ENCODE assay signal across 8 cellular contexts in the genomic region with DNA sequence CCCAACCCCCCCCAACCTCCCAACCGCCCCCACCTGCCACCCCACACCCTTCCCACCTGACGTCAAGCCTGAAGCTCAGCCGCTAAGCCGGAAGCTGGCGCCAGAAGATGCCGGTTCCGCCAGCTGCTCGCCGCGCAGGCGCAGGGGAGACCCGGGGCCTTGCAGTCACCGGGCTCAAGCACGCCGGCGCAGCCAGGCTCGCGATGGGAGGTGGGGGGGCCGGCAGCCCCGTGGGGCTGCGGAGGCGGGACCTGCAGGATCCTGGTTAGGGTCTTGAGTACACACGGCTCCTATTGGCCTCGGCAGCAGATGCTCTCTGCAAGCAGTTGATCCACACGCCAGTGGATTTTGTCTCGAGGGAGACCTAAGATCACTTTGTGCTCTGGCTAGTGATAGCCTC. TPM values are rescaled to one million over a fixed set of nuclear protein-coding genes. Genes with fewer than 3 reads are reported as not detected.
DNase-seq lines count a peak whose midpoint lies in the region; ATAC-seq and TF ChIP-seq lines count a peak whose summit lies in the region.

A gene (minus strand): TSS at position 109 of the 400 bp plus-strand sequence. CDS start 4,268 bp downstream, outside the sequence.

- 0% methylated on average over 11 of the region's 26 CpGs for WGBS in esophagus muscularis mucosa

- ATAC-seq in GM21717 (IDR thresholded peaks at IDR 0.05; ENCODE audit: unreplicated experiment): peak; percentile 67
- ATAC-seq in activated T-cell treated with anti-CD3 and anti-CD28 coated beads, Interleukin-2, amount 50 U/mL, for 4 hours: peak; percentile 62 to 68

- peaks cover 4% of the 10 kb centered on the region for H3K9me3 Mint-ChIP-seq in activated T-cell treated with anti-CD3 and anti-CD28 coated beads, Interleukin-2, amount 50 U/mL, for 4 hours

- peaks cover 8% of the 10 kb centered on the region for H3F3A ChIP-seq in PC-9 (ENCODE audit: insufficient read depth, low read depth)

- no peaks in the 10 kb centered on the region for H3K27me3 Mint-ChIP-seq in activated T-cell treated with anti-CD3 and anti-CD28 coated beads, Interleukin-2, amount 50 U/mL, for 4 hours (ENCODE audit: low read depth)

- H2AFZ ChIP-seq in PC-9: peak within 1 kb of the TSS; percentile 80

- peaks cover 29% of the 10 kb centered on the region for H3K4me1 ChIP-seq in PC-9 (replicated peaks; ENCODE audit: insufficient read depth)
- peaks cover 29 to 49% (median 48%) of the 10 kb centered on the region in 4 donors for H3K4me1 ChIP-seq in esophagus muscularis mucosa
- H3K4me1 ChIP-seq in muscle layer of duodenum (ENCODE audit: control insufficient read depth in 1 of 2, insufficient read depth in 2 of 2, low read length in 2 of 2): peaks cover 16 to 37% of the 10 kb centered on the region in 2 donors

- TF ChIP-seq POLR2A in esophagus muscularis mucosa (IDR thresholded peaks at IDR 0.05; ENCODE audit: low read depth): no peak

- no peak for TF ChIP-seq CTCF in PC-9 (conservative IDR thresholded peaks at IDR 0.05)
- no peak for TF ChIP-seq CTCF in esophagus muscularis mucosa (IDR thresholded peaks at IDR 0.05)

- peak within 1 kb of the TSS; percentile 75 for H3K4me3 Mint-ChIP-seq in activated T-cell treated with anti-CD3 and anti-CD28 coated beads, Interleukin-2, amount 50 U/mL, for 4 hours

- peak; percentile 88 for DNase-seq in DMS53 (lab: John Stamatoyannopoulos, UW)
- DNase-seq in KBM-7: peak; percentile 73
- DNase-seq in PC-9: peak; percentile 81 to 84
- peak; percentile 90 for DNase-seq in activated T-cell treated with anti-CD3 and anti-CD28 coated beads, Interleukin-2, amount 50 U/mL, for 4 hours
- DNase-seq in esophagus muscularis mucosa (ENCODE audit: extremely low spot score): peak; percentile 94
- DNase-seq in stimulated activated CD8-positive, alpha-beta memory T cell treated with anti-CD3 and anti-CD28 coated beads, Interleukin-7, amount 100 ng/mL, for 24 hours (ENCODE audit: low read depth): peak; percentile 80

- H3K79me2 ChIP-seq in PC-9 (ENCODE audit: low read depth): peaks cover 40% of the 10 kb centered on the region

- H3K9me3 ChIP-seq in PC-9 (ENCODE audit: insufficient read depth, low read depth): peaks cover 5% of the 10 kb centered on the region; the same call in 1 of the 2 replicates
- no peaks in the 10 kb centered on the region for H3K9me3 ChIP-seq in esophagus muscularis mucosa
- no peaks in the 10 kb centered on the region for H3K9me3 ChIP-seq in muscle layer of duodenum (ENCODE audit: control insufficient read depth in 1 of 2, low read length in 2 of 2)

- peaks cover 45% of the 10 kb centered on the region for H3K4me1 Mint-ChIP-seq in activated T-cell treated with anti-CD3 and anti-CD28 coated beads, Interleukin-2, amount 50 U/mL, for 4 hours (ENCODE audit: low read depth)

- TF ChIP-seq EP300 in esophagus muscularis mucosa (IDR thresholded peaks at IDR 0.05): no peak

- H3K27ac ChIP-seq in PC-9: no peak within 1 kb of the TSS
- peak within 1 kb of the TSS; percentile 72 to 76 (median 76) for H3K27ac ChIP-seq in esophagus muscularis mucosa (replicated peaks in 1 of 4)
- peak within 1 kb of the TSS; percentile 43 for H3K27ac ChIP-seq in muscle layer of duodenum (ENCODE audit: low read length)

- H3K9me2 ChIP-seq in PC-9 (ENCODE audit: insufficient read depth): no peaks in the 10 kb centered on the region

- peak within 1 kb of the TSS; percentile 90 for H3K4me2 ChIP-seq in PC-9

- peaks cover 13% of the 10 kb centered on the region for H4K20me1 ChIP-seq in PC-9 (ENCODE audit: insufficient read depth)

- H3K36me3 ChIP-seq in PC-9 (ENCODE audit: low read depth) (peaks cover 10% of the 10 kb centered on the region; the same call in 1 of the 2 replicates), esophagus muscularis mucosa (peaks cover 0 to 8% (median 7%) of the 10 kb centered on the region in 4 donors), muscle layer of duodenum (ENCODE audit: control insufficient read depth in 1 of 2, insufficient read depth in 2 of 2, low read length in 2 of 2) (peaks cover 5 to 7% of the 10 kb centered on the region in 2 donors)

- H3K36me3 Mint-ChIP-seq in activated T-cell treated with anti-CD3 and anti-CD28 coated beads, Interleukin-2, amount 50 U/mL, for 4 hours (ENCODE audit: insufficient read depth): peaks cover 14% of the 10 kb centered on the region

- H3K27me3 ChIP-seq in PC-9 (ENCODE audit: insufficient read depth, low read depth) (no peaks in the 10 kb centered on the region), esophagus muscularis mucosa (no peaks in the 10 kb centered on the region), muscle layer of duodenum (ENCODE audit: low read depth, low read length) (no peaks in the 10 kb centered on the region)

- intact Hi-C loops in PC-9 (cut with micrococcal nuclease; ENCODE audit: unreplicated experiment): no loop called here
- intact Hi-C loops in esophagus muscularis mucosa (cut with DNase I): no loop called here

- H3K4me3 ChIP-seq in PC-9: peak within 1 kb of the TSS; percentile 96
- peak within 1 kb of the TSS; percentile 54 to 63 (median 56) for H3K4me3 ChIP-seq in esophagus muscularis mucosa
- peak within 1 kb of the TSS; percentile 62 to 63 for H3K4me3 ChIP-seq in muscle layer of duodenum (ENCODE audit: low read depth in 1 of 2, low read length in 2 of 2)

- BruUV-seq in PC-9 (replicated peaks; lab: Mats Ljungman, UMichigan): no TSS peak

- in situ Hi-C loops in KBM-7 (cut with MboI; ENCODE audit: low pct_unique_long_range_greater_than_20kb, low sequenced_read_pairs): no loop called here

- CTCF ChIA-PET in PC-9 (lab: Charles Lee): no interaction called here

- POLR2A ChIA-PET in PC-9 (lab: Charles Lee; ENCODE audit: unreplicated experiment): no interaction called here

RNA-seq across cellular contexts. Expression of the gene that starts here (rescaled TPM):
- 7.3 and 9.1 TPM in 2 replicates for total RNA-seq in PC-9 (2021)
- total RNA-seq in activated T-cell treated with anti-CD3 and anti-CD28 coated beads, Interleukin-2, amount 50 U/mL, for 4 hours: 10 to 100 TPM in 1 of 3 donors, 1 to 10 TPM in 2; 9.6 to 10.0 (median 9.7) TPM
- total RNA-seq in esophagus muscularis mucosa: 10 to 100 TPM; 10.9 to 16.8 (median 13.2) TPM
